Comparison of ENCODE assay signal across 12 cellular contexts in the genomic region with DNA sequence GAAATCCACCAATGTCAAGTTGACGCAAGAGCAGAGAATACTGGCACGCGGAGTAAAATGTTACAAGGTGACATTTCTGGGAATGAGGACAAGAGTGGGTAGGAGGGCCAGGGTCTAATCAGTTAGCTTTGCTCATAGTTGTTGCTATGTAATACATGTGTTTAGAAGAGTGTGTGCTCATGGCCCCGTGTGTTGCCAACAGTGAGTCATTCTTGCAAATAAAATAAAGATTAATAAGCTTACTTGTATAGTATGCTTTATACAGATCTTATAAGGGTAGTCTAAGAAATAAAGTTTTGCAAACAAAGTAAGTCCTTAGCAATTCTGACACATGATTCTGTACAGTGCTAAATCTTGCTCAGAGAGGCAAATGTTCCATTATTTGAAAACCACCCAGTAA.
DNase-seq lines count a peak whose midpoint lies in the region; ATAC-seq and TF ChIP-seq lines count a peak whose summit lies in the region.
"Had no signal": no experiment of that assay in that cellular context is flagged by ENCODE, and none has a peak within 500 bp of the region (broad histone marks: within the 10 kb centered on the region; RNA-seq: fewer than 3 reads in every experiment).

No MANE protein-coding gene starts in this region.

- no peaks in the 10 kb centered on the region for H3F3A ChIP-seq in MM.1S (ENCODE audit: insufficient read depth, low read length)

- H3K4me1 Mint-ChIP-seq in glutamatergic neuron (ENCODE audit: low read depth, unreplicated experiment): no peaks in the 10 kb centered on the region
- H3K4me1 Mint-ChIP-seq: T-cell had no signal

- no peaks in the 10 kb centered on the region for H3K9me2 ChIP-seq in MM.1S (replicated peaks; ENCODE audit: insufficient read depth, low read length)

- no peaks in the 10 kb centered on the region for H4K20me1 ChIP-seq in MM.1S (ENCODE audit: insufficient read depth, low read length)

- H3K36me3 Mint-ChIP-seq in glutamatergic neuron (ENCODE audit: unreplicated experiment): peaks cover 20% of the 10 kb centered on the region

- peaks cover 2% of the 10 kb centered on the region for H3K9me3 Mint-ChIP-seq in glutamatergic neuron (ENCODE audit: unreplicated experiment)

- no peaks in the 10 kb centered on the region for H3K9me3 ChIP-seq in adipocyte (ENCODE audit: control insufficient read depth, low read length)
- H3K9me3 ChIP-seq in MM.1S (replicated peaks; ENCODE audit: insufficient read depth, low read length): no peaks in the 10 kb centered on the region

- H3K27ac Mint-ChIP-seq in glutamatergic neuron (ENCODE audit: unreplicated experiment): no peak overlapping the region
- H3K27ac Mint-ChIP-seq: immature natural killer cell, T-cell had no signal

- H2AFZ ChIP-seq in MM.1S (ENCODE audit: low read length): no peak overlapping the region

- no peak overlapping the region for H3K27ac ChIP-seq in MM.1S (ENCODE audit: low read length)
- H3K27ac ChIP-seq: coronary artery had no signal

- peak; percentile 86 for ATAC-seq in Right ventricle myocardium superior (ENCODE audit: poor library complexity)
- ATAC-seq: stimulated activated naive CD8-positive, alpha-beta T cell treated with anti-CD3 and anti-CD28 coated beads, Interleukin-15, Interleukin-2, amounts not matched to agents 100 U/mL and 50 U/mL, for 24 hours; T-cell had no signal

- no peaks in the 10 kb centered on the region for H3K79me2 ChIP-seq in MM.1S (ENCODE audit: low read length)

- H3K4me3 ChIP-seq in adipocyte (ENCODE audit: low read length): peak overlapping the region; percentile 28
- H3K4me3 ChIP-seq in MM.1S (ENCODE audit: low read length): no peak overlapping the region
- H3K4me3 ChIP-seq: coronary artery had no signal

- no peaks in the 10 kb centered on the region for H3K27me3 ChIP-seq in adipocyte (replicated peaks; ENCODE audit: control insufficient read depth, insufficient read depth, low read length)
- no peaks in the 10 kb centered on the region for H3K27me3 ChIP-seq in MM.1S (replicated peaks; ENCODE audit: insufficient read depth, low read length)

- H3K9ac ChIP-seq in adipocyte (ENCODE audit: low read length) (no peak overlapping the region), MM.1S (ENCODE audit: low read length) (no peak overlapping the region)

- peaks cover 49% of the 10 kb centered on the region for H3K4me1 ChIP-seq in adipocyte (ENCODE audit: control insufficient read depth, insufficient read depth, low read length)
- no peaks in the 10 kb centered on the region for H3K4me1 ChIP-seq in MM.1S (ENCODE audit: low read length)

- no peak overlapping the region for H3K4me3 Mint-ChIP-seq in glutamatergic neuron (ENCODE audit: unreplicated experiment)
- H3K4me3 Mint-ChIP-seq: immature natural killer cell, T-cell had no signal

- DNase-seq in AG20443 (ENCODE audit: low spot score) (peak; percentile 86), adipocyte (ENCODE audit: low read depth) (peak; percentile 73), Right ventricle myocardium superior (no peak), renal cortical epithelial cell (ENCODE audit: low read depth) (peak; percentile 81), MM.1S (no peak), KG1 (lab: John Stamatoyannopoulos, UW) (no peak), glutamatergic neuron (no peak), DMS 273 treated with DMSO at 0.1 percent for 48 hours (lab: John Stamatoyannopoulos, UW) (no peak)
- DNase-seq: immature natural killer cell; stimulated activated naive CD8-positive, alpha-beta T cell treated with anti-CD3 and anti-CD28 coated beads, Interleukin-15, Interleukin-2, amounts not matched to agents 100 U/mL and 50 U/mL, for 24 hours; T-cell had no signal

- intact Hi-C loops in Right ventricle myocardium superior (cut with DNase I): no loop called here

- H3K36me3 ChIP-seq in adipocyte (ENCODE audit: control insufficient read depth, insufficient read depth, low read length, severe bottlenecking) (peaks cover 17% of the 10 kb centered on the region), MM.1S (replicated peaks; ENCODE audit: insufficient read depth, low read length) (no peaks in the 10 kb centered on the region)

- TF ChIP-seq CTCF in MM.1S (IDR thresholded peaks at IDR 0.05; ENCODE audit: low read length) (no peak), glutamatergic neuron (IDR thresholded peaks at IDR 0.05; ENCODE audit: partially characterized antibody, unreplicated experiment) (no peak)

- H3K4me2 ChIP-seq in MM.1S (ENCODE audit: low read depth, low read length): no peak overlapping the region

- no peaks in the 10 kb centered on the region for H3K27me3 Mint-ChIP-seq in glutamatergic neuron (ENCODE audit: unreplicated experiment)
- H3K27me3 Mint-ChIP-seq: T-cell had no signal

Comparison
In these comparisons a context has a peak if more than half of its experiments do, and no peak if none do; other contexts are left out.
1. DNase-seq: peak in AG20443 (single experiment), adipocyte (single experiment) and renal cortical epithelial cell (single experiment); none in Right ventricle myocardium superior (single experiment), MM.1S (single experiment), KG1 (single experiment), glutamatergic neuron (single experiment) and DMS 273 treated with DMSO at 0.1 percent for 48 hours (single experiment).